Comparison of ENCODE assay signal across 8 cellular contexts in genomic region chrX:71533514-71533849, GRCh38. TPM values are rescaled to one million over a fixed set of nuclear protein-coding genes. Genes with fewer than 3 reads are reported as not detected.
A peak's percentile ranks its signal among the peaks of the same experiment; 100 is the strongest.
DNase-seq lines count a peak whose midpoint lies in the region; ATAC-seq and TF ChIP-seq lines count a peak whose summit lies in the region.

No MANE protein-coding gene starts in this region.

- H3K27ac ChIP-seq in SU-DHL-6 (ENCODE audit: low read depth, low read length) (peak overlapping the region; percentile 81), psoas muscle (peak overlapping the region; percentile 91)

- H3K4me3 ChIP-seq in GM06990 (replicated peaks; ENCODE audit: low read depth, low read length), result peak overlapping the region; percentile 76
- peak overlapping the region; percentile 70 for H3K4me3 ChIP-seq in SU-DHL-6 (ENCODE audit: insufficient read depth, low read length, poor library complexity, severe bottlenecking)
- peak overlapping the region; percentile 95 for H3K4me3 ChIP-seq in fibroblast of pulmonary artery (replicated peaks; ENCODE audit: low read depth, low read length)
- H3K4me3 ChIP-seq in psoas muscle, result peak overlapping the region; percentile 82

- no peaks in the 10 kb centered on the region for H3K27me3 ChIP-seq in GM06990 (replicated peaks; ENCODE audit: control insufficient read depth, insufficient read depth, low read length)
- H3K27me3 ChIP-seq in SU-DHL-6 (ENCODE audit: low read length), result no peaks in the 10 kb centered on the region
- no peaks in the 10 kb centered on the region for H3K27me3 ChIP-seq in psoas muscle (ENCODE audit: insufficient read depth in 3 of 3, low read length in 2 of 3)

- H4K20me1 ChIP-seq in SU-DHL-6 (ENCODE audit: low read depth, low read length), result peaks cover 20% of the 10 kb centered on the region

- intact Hi-C loops in psoas muscle (cut with DNase I), result no loop called here

- peak overlapping the region; percentile 97 for H3K4me2 ChIP-seq in SU-DHL-6 (ENCODE audit: low read depth, low read length, poor library complexity, severe bottlenecking)

- H3K36me3 ChIP-seq in GM06990 (ENCODE audit: control insufficient read depth, insufficient read depth, low read length), result no peaks in the 10 kb centered on the region
- H3K36me3 ChIP-seq in SU-DHL-6 (ENCODE audit: low read length), result peaks cover 12% of the 10 kb centered on the region; the same call in 1 of the 2 replicates
- H3K36me3 ChIP-seq in psoas muscle (ENCODE audit: insufficient read depth in 1 of 2, low read depth in 1 of 2), result peaks cover 0 to 8% of the 10 kb centered on the region in 2 donors

- no peak overlapping the region for H2AFZ ChIP-seq in SU-DHL-6 (ENCODE audit: low read depth, low read length, severe bottlenecking)

- no peaks in the 10 kb centered on the region for H3K9me2 ChIP-seq in SU-DHL-6 (replicated peaks; ENCODE audit: insufficient read depth, low read length)

- H3K9ac ChIP-seq in SU-DHL-6 (ENCODE audit: low read length), result peak overlapping the region; percentile 96

- ATAC-seq in psoas muscle (peak; percentile 28 to 41 (median 33)), HG03196 (IDR thresholded peaks at IDR 0.05; ENCODE audit: unreplicated experiment) (no peak)

- DNase-seq in GM06990 (ENCODE audit: extremely low read depth, insufficient read length), result no peak
- DNase-seq in fibroblast of pulmonary artery (ENCODE audit: low read depth), result no peak
- no peak for DNase-seq in psoas muscle
- DNase-seq in germinal center (ENCODE audit: low spot score), result no peak
- DNase-seq in AG08395 (ENCODE audit: low spot score), result no peak
- no peak for DNase-seq in mucosa of gallbladder (ENCODE audit: low spot score)

- peaks cover 12% of the 10 kb centered on the region for H3K4me1 ChIP-seq in psoas muscle

- peaks cover 4% of the 10 kb centered on the region; the same call in 1 of the 2 replicates for H3F3A ChIP-seq in SU-DHL-6 (ENCODE audit: insufficient read depth)

- TF ChIP-seq CTCF in GM06990 (IDR thresholded peaks at IDR 0.05; ENCODE audit: insufficient read depth, low read length, poor library complexity, severe bottlenecking), result no peak
- TF ChIP-seq CTCF in SU-DHL-6 (IDR thresholded peaks at IDR 0.05; ENCODE audit: insufficient read depth, low read length, poor library complexity, severe bottlenecking), result no peak
- no peak for TF ChIP-seq CTCF in fibroblast of pulmonary artery (IDR thresholded peaks at IDR 0.05; ENCODE audit: low read length, missing control alignments)
- TF ChIP-seq CTCF in psoas muscle (IDR thresholded peaks at IDR 0.05), result no peak

- H3K79me2 ChIP-seq in SU-DHL-6 (ENCODE audit: insufficient read depth, low read length), result peaks cover 56% of the 10 kb centered on the region

- 0 to 21% (median 0%) methylated on average over 11 to 12 of the region's 12 CpGs for WGBS in psoas muscle, 3 donors

- H3K9me3 ChIP-seq in SU-DHL-6 (ENCODE audit: insufficient read depth, low read length) (no peaks in the 10 kb centered on the region), psoas muscle (no peaks in the 10 kb centered on the region)

RNA-seq across cellular contexts. Expression of gene OGT, which starts 0.6 kb away (rescaled TPM):
- total RNA-seq in psoas muscle (10 to 100 TPM; 40.9 to 64.1 (median 51.8) TPM), mucosa of gallbladder (139 TPM)
- polyA plus RNA-seq in psoas muscle, result 10 to 100 TPM; 17.2 to 63.0 (median 23.5) TPM

RNA-seq across cellular contexts. Expression of gene GCNA, which starts 44.8 kb away (rescaled TPM):
- 1 to 10 TPM in 3 of 4 donors, under 1 TPM in 1; 0.98 to 7.5 (median 2.9) TPM for total RNA-seq in psoas muscle
- polyA plus RNA-seq in psoas muscle, result 1 to 10 TPM; 2.9 to 9.1 (median 4.7) TPM
- total RNA-seq in mucosa of gallbladder, result 2.0 TPM
